In the genomic region with DNA sequence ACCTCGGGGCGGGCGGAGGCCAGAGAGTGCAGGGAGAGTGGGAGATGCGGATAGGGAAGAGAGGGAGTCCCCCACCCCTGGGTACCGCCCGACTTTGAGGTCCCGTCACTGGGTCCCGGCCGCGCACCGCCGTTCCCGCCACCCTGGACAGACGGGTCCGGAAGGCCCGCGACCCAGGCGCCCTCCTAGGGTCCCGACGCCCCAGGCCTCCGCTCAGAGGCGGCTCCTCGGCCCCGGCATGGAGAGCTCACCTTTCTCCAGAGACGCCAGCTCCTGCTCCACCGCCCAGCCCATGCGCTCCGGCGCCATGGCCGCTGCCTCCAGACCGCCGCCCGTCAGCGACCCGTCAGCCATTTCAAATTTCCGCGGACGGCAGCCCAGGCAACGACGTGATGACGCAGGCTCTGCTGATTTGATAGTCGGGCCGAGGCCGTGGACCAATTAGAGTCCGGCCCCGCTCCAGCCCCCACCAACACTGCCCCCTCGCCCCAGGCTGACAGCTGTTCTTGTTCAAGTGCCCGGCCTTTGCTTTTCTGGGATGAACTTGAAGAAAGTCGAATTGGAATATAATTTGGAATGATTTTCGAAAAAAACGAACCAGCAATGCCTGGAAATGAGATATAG, we compare ENCODE assay signal across 1 cellular context.
TF ChIP-seq lines count a peak whose summit lies in the region.

A gene with protein sequence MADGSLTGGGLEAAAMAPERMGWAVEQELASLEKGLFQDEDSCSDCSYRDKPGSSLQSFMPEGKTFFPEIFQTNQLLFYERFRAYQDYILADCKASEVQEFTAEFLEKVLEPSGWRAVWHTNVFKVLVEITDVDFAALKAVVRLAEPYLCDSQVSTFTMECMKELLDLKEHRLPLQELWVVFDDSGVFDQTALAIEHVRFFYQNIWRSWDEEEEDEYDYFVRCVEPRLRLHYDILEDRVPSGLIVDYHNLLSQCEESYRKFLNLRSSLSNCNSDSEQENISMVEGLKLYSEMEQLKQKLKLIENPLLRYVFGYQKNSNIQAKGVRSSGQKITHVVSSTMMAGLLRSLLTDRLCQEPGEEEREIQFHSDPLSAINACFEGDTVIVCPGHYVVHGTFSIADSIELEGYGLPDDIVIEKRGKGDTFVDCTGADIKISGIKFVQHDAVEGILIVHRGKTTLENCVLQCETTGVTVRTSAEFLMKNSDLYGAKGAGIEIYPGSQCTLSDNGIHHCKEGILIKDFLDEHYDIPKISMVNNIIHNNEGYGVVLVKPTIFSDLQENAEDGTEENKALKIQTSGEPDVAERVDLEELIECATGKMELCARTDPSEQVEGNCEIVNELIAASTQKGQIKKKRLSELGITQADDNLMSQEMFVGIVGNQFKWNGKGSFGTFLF (minus strand): TSS at position 374 of the 624 bp plus-strand sequence. CDS start 20 bp downstream, at position 354.

TF ChIP-seq in GM12878, 131 proteins besides CTCF, POLR2A, EP300 and RAD21 (continued from another document):
- TF ChIP-seq SUZ12 (IDR thresholded peaks at IDR 0.05; ENCODE audit: unreplicated experiment) (no peak), NR2C1 (IDR thresholded peaks at IDR 0.05) (no peak), TCF12 (IDR thresholded peaks at IDR 0.05; ENCODE audit: low read depth, low read length) (peak; percentile 36; the same call in 1 of the 2 replicates), BHLHE40 (IDR thresholded peaks at IDR 0.05; ENCODE audit: borderline replicate concordance in 1 of 2, low read depth in 2 of 2, low read length in 1 of 2) (peak in 1 of 2 experiments; percentile 52; a peak in 1 of 4 replicates), ZNF274 (IDR thresholded peaks at IDR 0.05; ENCODE audit: insufficient read depth, insufficient read length) (no peak), ATF3 (IDR thresholded peaks at IDR 0.05; ENCODE audit: borderline replicate concordance, extremely low read depth, low read depth, low read length) (no peak), PKNOX1 (IDR thresholded peaks at IDR 0.05) (peak; percentile 82), HDGF (IDR thresholded peaks at IDR 0.05) (no peak), SUPT20H (IDR thresholded peaks at IDR 0.05; ENCODE audit: borderline replicate concordance, control insufficient read depth, low read depth, low read length) (no peak), LARP7 (IDR thresholded peaks at IDR 0.05) (peak; percentile 47; the same call in 1 of the 2 replicates), MTA2 (IDR thresholded peaks at IDR 0.05; ENCODE audit: low read depth) (no peak), POU2F2 (IDR thresholded peaks at IDR 0.05; ENCODE audit: borderline replicate concordance, low read depth, low read length) (peak; percentile 72; the same call in 2 of the 3 replicates), CHD2 (IDR thresholded peaks at IDR 0.05; ENCODE audit: borderline replicate concordance, low read depth, low read length) (peak; percentile 74), BACH1 (IDR thresholded peaks at IDR 0.05; ENCODE audit: borderline replicate concordance) (no peak), FOS (IDR thresholded peaks at IDR 0.05; ENCODE audit: borderline replicate concordance, extremely low read depth, insufficient read length) (peak; percentile 45), TCF3 (IDR thresholded peaks at IDR 0.05; ENCODE audit: borderline replicate concordance, insufficient read depth, low read depth, low read length) (no peak), SIN3A (IDR thresholded peaks at IDR 0.05; ENCODE audit: low read depth, low read length) (peak; percentile 100), SP1 (IDR thresholded peaks at IDR 0.05; ENCODE audit: low read depth, low read length) (peak; percentile 86), POLR2AphosphoS5 (IDR thresholded peaks at IDR 0.05; ENCODE audit: low read length) (peak; percentile 66), CBFB (IDR thresholded peaks at IDR 0.05; ENCODE audit: low read depth) (peak; percentile 33; the same call in 1 of the 2 replicates), IRF5 (IDR thresholded peaks at IDR 0.05; ENCODE audit: borderline replicate concordance) (no peak), ZBED1 (IDR thresholded peaks at IDR 0.05; ENCODE audit: borderline replicate concordance) (no peak), HCFC1 (IDR thresholded peaks at IDR 0.05; ENCODE audit: low read length) (0 out of 2 replicates have a peak, but pooled peaks have one; percentile 4), ASH2L (IDR thresholded peaks at IDR 0.05; ENCODE audit: borderline replicate concordance, low read depth) (0 out of 2 replicates have a peak, but pooled peaks have one; percentile 82), GATAD2B (conservative IDR thresholded peaks at IDR 0.05; ENCODE audit: low read depth) (peak; percentile 66; the same call in 1 of the 2 replicates), RELA (IDR thresholded peaks at IDR 0.05; ENCODE audit: borderline replicate concordance, partially characterized antibody) (no peak), NR2F1 (conservative IDR thresholded peaks at IDR 0.05) (no peak), MEF2A (IDR thresholded peaks at IDR 0.05; ENCODE audit: insufficient read depth, low read depth, low read length) (no peak), KLF5 (IDR thresholded peaks at IDR 0.05; ENCODE audit: partially characterized antibody) (no peak), PBX3 (IDR thresholded peaks at IDR 0.05; ENCODE audit: insufficient replicate concordance, low read depth, low read length) (peak; percentile 65), RB1 (IDR thresholded peaks at IDR 0.05; ENCODE audit: borderline replicate concordance) (peak; percentile 90; the same call in 1 of the 2 replicates), MXI1 (IDR thresholded peaks at IDR 0.05; ENCODE audit: low read depth, low read length) (peak; percentile 97), NFYA (IDR thresholded peaks at IDR 0.05; ENCODE audit: borderline replicate concordance, low read depth, low read length) (no peak; the same call in 1 of the 2 replicates), YY1 (IDR thresholded peaks at IDR 0.05; ENCODE audit: low read depth, low read length) (peak; percentile 96), NKRF (conservative IDR thresholded peaks at IDR 0.05) (peak; percentile 100), CREB1 (IDR thresholded peaks at IDR 0.05; ENCODE audit: low read depth) (peak; percentile 94), DPF2 (IDR thresholded peaks at IDR 0.05) (no peak), RFX5 (IDR thresholded peaks at IDR 0.05; ENCODE audit: low read depth, low read length) (peak; percentile 72; the same call in 1 of the 2 replicates), SRF (IDR thresholded peaks at IDR 0.05; ENCODE audit: low read depth in 2 of 2, low read length in 2 of 2) (no peak), HDAC2 (IDR thresholded peaks at IDR 0.05) (peak; percentile 91), NBN (IDR thresholded peaks at IDR 0.05) (0 out of 2 replicates have a peak, but pooled peaks have one; percentile 28), SIX5 (IDR thresholded peaks at IDR 0.05; ENCODE audit: low read depth, low read length, severe bottlenecking) (no peak), IKZF1 (conservative IDR thresholded peaks at IDR 0.05) (0 out of 2 replicates have a peak, but pooled peaks have one; percentile 20), TAF1 (IDR thresholded peaks at IDR 0.05; ENCODE audit: borderline replicate concordance, low read depth, low read length) (peak; percentile 80; the same call in 1 of the 2 replicates), PAX5 (IDR thresholded peaks at IDR 0.05; ENCODE audit: borderline replicate concordance, low read depth, low read length) (peak; percentile 18; the same call in 1 of the 2 replicates), MAX (IDR thresholded peaks at IDR 0.05; ENCODE audit: low read depth, low read length) (peak; percentile 77; the same call in 1 of the 2 replicates), E2F4 (IDR thresholded peaks at IDR 0.05; ENCODE audit: low read depth, low read length) (peak; percentile 97)
- TF ChIP-seq, protein P1, sequence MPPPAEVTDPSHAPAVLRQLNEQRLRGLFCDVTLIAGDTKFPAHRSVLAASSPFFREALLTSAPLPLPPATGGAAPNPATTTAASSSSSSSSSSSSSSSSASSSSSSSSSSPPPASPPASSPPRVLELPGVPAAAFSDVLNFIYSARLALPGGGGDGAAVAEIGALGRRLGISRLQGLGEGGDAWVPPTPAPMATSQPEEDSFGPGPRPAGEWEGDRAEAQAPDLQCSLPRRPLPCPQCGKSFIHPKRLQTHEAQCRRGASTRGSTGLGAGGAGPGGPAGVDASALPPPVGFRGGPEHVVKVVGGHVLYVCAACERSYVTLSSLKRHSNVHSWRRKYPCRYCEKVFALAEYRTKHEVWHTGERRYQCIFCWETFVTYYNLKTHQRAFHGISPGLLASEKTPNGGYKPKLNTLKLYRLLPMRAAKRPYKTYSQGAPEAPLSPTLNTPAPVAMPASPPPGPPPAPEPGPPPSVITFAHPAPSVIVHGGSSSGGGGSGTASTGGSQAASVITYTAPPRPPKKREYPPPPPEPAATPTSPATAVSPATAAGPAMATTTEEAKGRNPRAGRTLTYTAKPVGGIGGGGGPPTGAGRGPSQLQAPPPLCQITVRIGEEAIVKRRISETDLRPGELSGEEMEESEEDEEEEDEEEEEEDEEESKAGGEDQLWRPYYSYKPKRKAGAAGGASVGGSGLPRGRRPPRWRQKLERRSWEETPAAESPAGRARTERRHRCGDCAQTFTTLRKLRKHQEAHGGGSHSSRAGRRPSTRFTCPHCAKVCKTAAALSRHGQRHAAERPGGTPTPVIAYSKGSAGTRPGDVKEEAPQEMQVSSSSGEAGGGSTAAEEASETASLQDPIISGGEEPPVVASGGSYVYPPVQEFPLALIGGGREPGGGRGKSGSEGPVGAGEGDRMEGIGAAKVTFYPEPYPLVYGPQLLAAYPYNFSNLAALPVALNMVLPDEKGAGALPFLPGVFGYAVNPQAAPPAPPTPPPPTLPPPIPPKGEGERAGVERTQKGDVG (CRISPR knock-in tag; IDR thresholded peaks at IDR 0.05), result no peak
- TF ChIP-seq, protein P2, sequence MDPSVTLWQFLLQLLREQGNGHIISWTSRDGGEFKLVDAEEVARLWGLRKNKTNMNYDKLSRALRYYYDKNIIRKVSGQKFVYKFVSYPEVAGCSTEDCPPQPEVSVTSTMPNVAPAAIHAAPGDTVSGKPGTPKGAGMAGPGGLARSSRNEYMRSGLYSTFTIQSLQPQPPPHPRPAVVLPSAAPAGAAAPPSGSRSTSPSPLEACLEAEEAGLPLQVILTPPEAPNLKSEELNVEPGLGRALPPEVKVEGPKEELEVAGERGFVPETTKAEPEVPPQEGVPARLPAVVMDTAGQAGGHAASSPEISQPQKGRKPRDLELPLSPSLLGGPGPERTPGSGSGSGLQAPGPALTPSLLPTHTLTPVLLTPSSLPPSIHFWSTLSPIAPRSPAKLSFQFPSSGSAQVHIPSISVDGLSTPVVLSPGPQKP (IDR thresholded peaks at IDR 0.05; ENCODE audit: low read depth, low read length), result peak; percentile 47; the same call in 1 of the 2 replicates
